Comparison of ENCODE assay signal across 10 cellular contexts in genomic region chr2:152646775-152647174, GRCh38.
DNase-seq lines count a peak whose midpoint lies in the region; ATAC-seq and TF ChIP-seq lines count a peak whose summit lies in the region.
"Had no signal": no experiment of that assay in that cellular context is flagged by ENCODE, and none has a peak within 500 bp of the region (broad histone marks: within the 10 kb centered on the region; RNA-seq: fewer than 3 reads in every experiment).

No MANE protein-coding gene starts in this region.

- H3K79me2 ChIP-seq in osteoblast (ENCODE audit: insufficient read depth, low read length): no peaks in the 10 kb centered on the region

- intact Hi-C loops in esophagus squamous epithelium (cut with DNase I): no loop called here

- DNase-seq in Daoy (ENCODE audit: low read depth) (peak; percentile 60), SJSA1 (ENCODE audit: low read depth in 1 of 2, low spot score in 2 of 2) (peak in 1 of 2 experiments; percentile 63), esophagus squamous epithelium (lab: John Stamatoyannopoulos, UW) (no peak), osteoblast (ENCODE audit: insufficient read length, low spot score, missing footprints) (peak; percentile 81), HAP-1 (ENCODE audit: low spot score in 2 of 2) (no peak)
- DNase-seq: activated CD4-positive, alpha-beta T cell treated with anti-CD3 and anti-CD28 coated beads for 36 hours; NCI-H526 treated with DMSO at 0.1 percent for 48 hours had no signal

- H3K4me3 ChIP-seq in SJSA1 (no peak overlapping the region), esophagus squamous epithelium (no peak overlapping the region), osteoblast (ENCODE audit: insufficient read depth, low read length) (no peak overlapping the region), HAP-1 (no peak overlapping the region)

- H3K9me3 ChIP-seq in SJSA1 (replicated peaks) (no peaks in the 10 kb centered on the region), esophagus squamous epithelium (no peaks in the 10 kb centered on the region), osteoblast (ENCODE audit: low read depth, low read length) (no peaks in the 10 kb centered on the region), HAP-1 (no peaks in the 10 kb centered on the region)

- no peak for TF ChIP-seq CTCF in esophagus squamous epithelium (IDR thresholded peaks at IDR 0.05)
- no peak for TF ChIP-seq CTCF in osteoblast (IDR thresholded peaks at IDR 0.05; ENCODE audit: extremely low read depth, low read depth, low read length)

- H3K27ac ChIP-seq in SJSA1 (peak overlapping the region; percentile 16; the same call in 1 of the 2 replicates), esophagus squamous epithelium (peak overlapping the region in 3 of 4 donors; percentile 12 to 53 (median 44)), osteoblast (ENCODE audit: low read depth, low read length) (peak overlapping the region; percentile 75)

- H3K36me3 ChIP-seq in SJSA1 (peaks cover 14% of the 10 kb centered on the region), esophagus squamous epithelium (peaks cover 0 to 63% (median 0%) of the 10 kb centered on the region in 3 donors), osteoblast (ENCODE audit: insufficient read depth, low read length) (peaks cover 17% of the 10 kb centered on the region), HAP-1 (replicated peaks) (peaks cover 9% of the 10 kb centered on the region)

- H3K4me2 ChIP-seq in osteoblast (ENCODE audit: insufficient read depth, low read length): peak overlapping the region; percentile 23

- no peak overlapping the region for H2AFZ ChIP-seq in osteoblast (ENCODE audit: low read length)

- no peak for ATAC-seq in GM21360 (IDR thresholded peaks at IDR 0.05; ENCODE audit: unreplicated experiment)
- ATAC-seq in HG03196 (IDR thresholded peaks at IDR 0.05; ENCODE audit: unreplicated experiment): no peak
- no peak for ATAC-seq in HG03460 (IDR thresholded peaks at IDR 0.05; ENCODE audit: unreplicated experiment)
- ATAC-seq: activated CD4-positive, alpha-beta T cell treated with anti-CD3 and anti-CD28 coated beads for 36 hours had no signal

- no peaks in the 10 kb centered on the region for H4K20me1 ChIP-seq in osteoblast (ENCODE audit: insufficient read depth, low read length)

- H3K27me3 ChIP-seq in SJSA1 (replicated peaks) (no peaks in the 10 kb centered on the region), esophagus squamous epithelium (no peaks in the 10 kb centered on the region), osteoblast (ENCODE audit: insufficient read depth, low read length) (no peaks in the 10 kb centered on the region), HAP-1 (ENCODE audit: low read depth) (no peaks in the 10 kb centered on the region)

- in situ Hi-C loops in HAP-1 (cut with MboI; ENCODE audit: low sequenced_read_pairs): no loop called here

- TF ChIP-seq POLR2A in esophagus squamous epithelium (IDR thresholded peaks at IDR 0.05): no peak

- WGBS in esophagus squamous epithelium, 2 donors: 48 to 71% methylated on average over 3 of the region's 3 CpGs

- H3K4me1 ChIP-seq in SJSA1 (replicated peaks) (peaks cover 19% of the 10 kb centered on the region), esophagus squamous epithelium (peaks cover 8 to 32% (median 9%) of the 10 kb centered on the region in 3 donors), osteoblast (ENCODE audit: insufficient read depth, low read length) (peaks cover 17% of the 10 kb centered on the region), HAP-1 (peaks cover 1% of the 10 kb centered on the region; the same call in 1 of the 2 replicates)

Comparison
In these comparisons a context has a peak if more than half of its experiments do, and no peak if none do; other contexts are left out.
1. DNase-seq: peak in Daoy (single experiment) and osteoblast (single experiment); none in esophagus squamous epithelium (single experiment) and HAP-1 (0 of 2).
2. H3K27ac ChIP-seq: peak in every context shown above with its lines; median percentile 75 in osteoblast; 44 in esophagus squamous epithelium; 16 in SJSA1.